28 cellular contexts compared by ENCODE assay signal in genomic region chr18:41484069-41484468, GRCh38.
"Had no signal": no experiment of that assay in that cellular context is flagged by ENCODE, and none has a peak within 500 bp of the region (broad histone marks: within the 10 kb centered on the region; RNA-seq: fewer than 3 reads in every experiment).

No MANE protein-coding gene starts in this region.

- H3K27ac ChIP-seq: cardiac muscle cell, esophagus squamous epithelium, gastrocnemius medialis, left lung, right lobe of liver, stomach, testis, uterus, WERI-Rb-1 had no signal

- H3K27ac Mint-ChIP-seq: activated CD8-positive, alpha-beta T cell treated with anti-CD3 and anti-CD28 coated beads, Interleukin-2, amount 10 ng/mL, durations not matched to agents 7 days and 5 days; activated naive CD8-positive, alpha-beta T cell treated with anti-CD3 and anti-CD28 coated beads, Interleukin-2, amount 50 U/mL, for 24 hours; activated T-helper 1 cell treated with anti-CD3 and anti-CD28 coated beads, Interleukin-12 subunit alpha, Interleukin-12 subunit beta, Interleukin-2, Interleukin-4 antibody, amounts not matched to agents 30 ng/mL and 10 ng/mL and 1 ng/mL, durations not matched to agents 14 hours and 24 hours and 36 hours; endodermal cell; naive B cell; stimulated activated memory B cell treated with anti-CD40 and anti-IgM and Interleukin-4, amounts not matched to agents 10 μg/mL and 1 μg/mL and 100 μg/mL, for 72 hours had no signal

- DNase-seq: activated CD4-positive, alpha-beta T cell treated with anti-CD3 and anti-CD28 coated beads for 1 hour; activated CD4-positive, alpha-beta T cell treated with anti-CD3 and anti-CD28 coated beads, Interleukin-2, amount 50 U/mL, for 1 hour; activated CD8-positive, alpha-beta T cell treated with anti-CD3 and anti-CD28 coated beads, Interleukin-2, amount 10 ng/mL, durations not matched to agents 7 days and 5 days; activated gamma-delta T cell; activated naive CD4-positive, alpha-beta T cell treated with anti-CD3 and anti-CD28 coated beads, Interleukin-2, amount 50 U/mL, for 16 hours; activated naive CD8-positive, alpha-beta T cell treated with anti-CD3 and anti-CD28 coated beads, Interleukin-2, amount 50 U/mL, for 24 hours; cortex of kidney; endodermal cell; esophagus squamous epithelium; gastrocnemius medialis; hippocampal formation; kidney glomerular epithelial cell; left lung; naive B cell; occipital lobe; posterior cingulate gyrus; right lobe of liver; small intestine; stimulated activated CD4-positive, alpha-beta T cell treated with anti-CD3 and anti-CD28 coated beads, Interleukin-2, amount 100 ng/mL, for 24 hours; stomach; testis; trophoblast cell; uterus; WERI-Rb-1 had no signal

- H3K9me3 Mint-ChIP-seq: endodermal cell, neural crest cell had no signal

- H3K4me1 ChIP-seq: esophagus squamous epithelium, gastrocnemius medialis, left lung, right lobe of liver, stomach, testis, uterus had no signal

- H3K36me3 Mint-ChIP-seq: naive B cell; stimulated activated memory B cell treated with anti-CD40 and anti-IgM and Interleukin-4, amounts not matched to agents 10 μg/mL and 1 μg/mL and 100 μg/mL, for 72 hours had no signal

- H3K4me3 Mint-ChIP-seq: activated CD8-positive, alpha-beta T cell treated with anti-CD3 and anti-CD28 coated beads, Interleukin-2, amount 10 ng/mL, durations not matched to agents 7 days and 5 days; activated naive CD8-positive, alpha-beta T cell treated with anti-CD3 and anti-CD28 coated beads, Interleukin-2, amount 50 U/mL, for 24 hours; activated T-helper 1 cell treated with anti-CD3 and anti-CD28 coated beads, Interleukin-12 subunit alpha, Interleukin-12 subunit beta, Interleukin-2, Interleukin-4 antibody, amounts not matched to agents 30 ng/mL and 10 ng/mL and 1 ng/mL, durations not matched to agents 14 hours and 24 hours and 36 hours; endodermal cell; naive B cell; neural crest cell; stimulated activated memory B cell treated with anti-CD40 and anti-IgM and Interleukin-4, amounts not matched to agents 10 μg/mL and 1 μg/mL and 100 μg/mL, for 72 hours had no signal

- H3K4me1 Mint-ChIP-seq: activated naive CD8-positive, alpha-beta T cell treated with anti-CD3 and anti-CD28 coated beads, Interleukin-2, amount 50 U/mL, for 24 hours; naive B cell; neural crest cell; stimulated activated memory B cell treated with anti-CD40 and anti-IgM and Interleukin-4, amounts not matched to agents 10 μg/mL and 1 μg/mL and 100 μg/mL, for 72 hours had no signal

- H3K9me3 ChIP-seq: esophagus squamous epithelium, gastrocnemius medialis, left lung, right lobe of liver, stomach, testis, uterus had no signal

- H3K27me3 Mint-ChIP-seq: activated naive CD8-positive, alpha-beta T cell treated with anti-CD3 and anti-CD28 coated beads, Interleukin-2, amount 50 U/mL, for 24 hours; naive B cell; stimulated activated memory B cell treated with anti-CD40 and anti-IgM and Interleukin-4, amounts not matched to agents 10 μg/mL and 1 μg/mL and 100 μg/mL, for 72 hours had no signal

- H3K27me3 ChIP-seq: cardiac muscle cell, esophagus squamous epithelium, gastrocnemius medialis, left lung, right lobe of liver, stomach, testis, uterus had no signal
